In the genomic region with DNA sequence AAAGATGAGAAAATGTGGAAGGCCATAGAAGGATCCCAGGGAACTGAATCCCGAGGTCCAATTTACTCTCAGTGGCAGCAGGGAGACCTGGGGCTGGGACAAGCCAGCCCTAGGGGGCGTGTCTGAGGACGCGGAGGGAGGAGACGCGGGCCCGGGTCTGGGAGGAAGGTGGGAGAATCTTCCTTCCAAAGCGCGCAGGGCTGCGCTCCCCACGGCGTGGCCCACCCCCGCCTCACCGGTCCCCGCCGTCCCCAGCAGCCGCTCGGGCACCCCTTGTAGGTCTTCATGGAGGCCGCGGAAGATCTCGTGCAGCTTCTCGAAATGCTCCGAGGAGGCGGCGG, we compare ENCODE assay signal across 8 cellular contexts.
DNase-seq lines count a peak whose midpoint lies in the region; ATAC-seq and TF ChIP-seq lines count a peak whose summit lies in the region.

No MANE protein-coding gene starts in this region.

- in situ Hi-C loops in ACHN (cut with HindIII; ENCODE audit: low pct_ligation_motif_present, low pct_unique_long_range_greater_than_20kb, low sequenced_read_pairs): no loop called here

- peak; percentile 37 for TF ChIP-seq CTCF in choroid plexus epithelial cell (conservative IDR thresholded peaks at IDR 0.05; ENCODE audit: low read depth, low read length)

- peak overlapping the region; percentile 95 for H3K4me3 ChIP-seq in choroid plexus epithelial cell (ENCODE audit: low read depth, low read length)

- peak; percentile 67 for DNase-seq in ACHN
- peak; percentile 72 for DNase-seq in NCI-H2171 (lab: John Stamatoyannopoulos, UW)
- peak; percentile 18 for DNase-seq in activated CD4-positive, CD25-positive, alpha-beta regulatory T cell treated with anti-CD3 and anti-CD28 coated beads, Interleukin-2, amount 50 U/mL, for 16 hours (ENCODE audit: low read depth, low spot score)
- peak; percentile 52 for DNase-seq in choroid plexus epithelial cell (ENCODE audit: low read depth)
- peak; percentile 21 for DNase-seq in kidney glomerular epithelial cell (lab: John Stamatoyannopoulos, UW)
- peak; percentile 77 for DNase-seq in stimulated activated CD4-positive, alpha-beta T cell treated with anti-CD3 and anti-CD28 coated beads, Interleukin-15, amount 100 ng/mL, for 24 hours

- peak; percentile 25 for ATAC-seq in GM18858 (IDR thresholded peaks at IDR 0.05; ENCODE audit: unreplicated experiment)
- ATAC-seq in HG03095 (IDR thresholded peaks at IDR 0.05; ENCODE audit: unreplicated experiment): peak; percentile 39

Comparison
In these comparisons a context has a peak if more than half of its experiments do, and no peak if none do; other contexts are left out.
1. Peak in every context shown above with its lines: DNase-seq, ATAC-seq and H3K4me3 ChIP-seq.
2. DNase-seq: peak in every context shown above with its lines; median percentile 77 in stimulated activated CD4-positive, alpha-beta T cell treated with anti-CD3 and anti-CD28 coated beads, Interleukin-15, amount 100 ng/mL, for 24 hours; 72 in NCI-H2171; 67 in ACHN; 52 in choroid plexus epithelial cell; 21 in kidney glomerular epithelial cell; 18 in activated CD4-positive, CD25-positive, alpha-beta regulatory T cell treated with anti-CD3 and anti-CD28 coated beads, Interleukin-2, amount 50 U/mL, for 16 hours.